8 cellular contexts compared by ENCODE assay signal in the genomic region with DNA sequence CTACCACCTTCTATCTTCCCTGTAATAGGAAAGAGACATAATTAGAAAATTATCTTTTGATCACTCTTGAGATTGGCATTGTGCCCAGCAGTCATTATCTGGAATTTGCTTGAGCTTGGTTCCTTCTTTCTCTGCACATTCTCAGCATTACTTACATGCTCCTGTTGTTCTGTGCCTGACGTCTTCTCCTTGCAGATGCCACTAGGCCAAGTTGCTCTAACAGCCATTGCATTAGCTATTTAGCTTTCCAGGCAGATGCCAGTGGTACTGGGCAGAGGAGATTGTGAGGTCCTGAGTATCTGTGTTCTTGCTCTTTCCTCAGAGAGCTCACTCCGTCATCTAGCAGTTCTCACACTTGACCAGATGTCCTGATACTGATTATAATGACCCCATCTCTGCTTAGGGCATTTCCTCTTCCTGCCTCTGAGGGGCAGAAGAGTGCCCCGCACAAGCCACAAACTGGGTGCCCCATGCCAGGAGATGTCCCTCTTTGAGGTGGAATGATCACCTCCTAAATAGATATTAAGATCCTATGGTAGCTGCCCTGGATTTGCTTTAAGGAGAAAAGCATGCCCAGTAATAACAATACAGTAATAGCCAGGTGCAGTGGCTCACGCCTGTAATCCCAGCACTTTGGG. TPM values are rescaled to one million over a fixed set of nuclear protein-coding genes. Genes with fewer than 3 reads are reported as not detected.
DNase-seq lines count a peak whose midpoint lies in the region; ATAC-seq, FAIRE-seq and TF ChIP-seq lines count a peak whose summit lies in the region.
"Had no signal": no experiment of that assay in that cellular context is flagged by ENCODE, and none has a peak within 500 bp of the region (broad histone marks: within the 10 kb centered on the region; RNA-seq: fewer than 3 reads in every experiment).

No MANE protein-coding gene starts in this region.

- TF ChIP-seq RAD21 in GM12878 (IDR thresholded peaks at IDR 0.05; ENCODE audit: insufficient read depth, low read depth, low read length): no peak

- no peak overlapping the region for H2AFZ ChIP-seq in GM12878 (ENCODE audit: control insufficient read depth, low read depth, low read length)

- intact Hi-C loops in GM12878 (cut with micrococcal nuclease; ENCODE audit: unreplicated experiment) (no loop called here), left lung (cut with DNase I) (no loop called here)

- RAD21 ChIA-PET in GM12878 (lab: Charles Lee; ENCODE audit: unreplicated experiment): no interaction called here

- H3K4me1 ChIP-seq in GM12878 (ENCODE audit: control insufficient read depth, insufficient read depth, low read length) (no peaks in the 10 kb centered on the region), left lung (peaks cover 2 to 49% of the 10 kb centered on the region in 2 donors)

- in situ Hi-C loops in GM12878 (cut with MboI): no loop called here

- ATAC-seq in GM12878 (peak; percentile 45; the same call in 2 of the 3 replicates), left lung (no peak)

- no peak for TF ChIP-seq EP300 in GM12878 (IDR thresholded peaks at IDR 0.05; ENCODE audit: borderline replicate concordance in 1 of 2, control insufficient read depth in 1 of 2, low read depth in 2 of 2, low read length in 2 of 2)

- H3K4me3 ChIP-seq in GM12878 (no peak overlapping the region), left lung (no peak overlapping the region)
- H3K4me3 ChIP-seq: SJCRH30 had no signal

- H3K79me2 ChIP-seq in GM12878 (ENCODE audit: control insufficient read depth, insufficient read depth, low read length): no peaks in the 10 kb centered on the region

- H3K27ac ChIP-seq in GM12878 (ENCODE audit: control insufficient read depth, insufficient read depth) (no peak overlapping the region), substantia nigra (ENCODE audit: low read depth, low read length, poor library complexity, severe bottlenecking) (peak overlapping the region; percentile 37), left lung (peak overlapping the region in 1 of 2 donors; percentile 87)
- H3K27ac ChIP-seq: SJCRH30 had no signal

- no peak overlapping the region for H3K9ac ChIP-seq in GM12878 (ENCODE audit: control insufficient read depth, insufficient read depth, low read length)

- no peak overlapping the region for H3K4me2 ChIP-seq in GM12878 (ENCODE audit: control insufficient read depth, insufficient read depth)

- no peaks in the 10 kb centered on the region for H3K27me3 Mint-ChIP-seq in activated naive CD4-positive, alpha-beta T cell treated with anti-CD3 and anti-CD28 coated beads, Interleukin-2, amount 50 U/mL, for 24 hours

- H3K27ac Mint-ChIP-seq in activated naive CD4-positive, alpha-beta T cell treated with anti-CD3 and anti-CD28 coated beads, Interleukin-2, amount 50 U/mL, for 24 hours: peak overlapping the region; percentile 4

- no TSS peak for BruUV-seq in GM12878 (replicated peaks; lab: Mats Ljungman, UMichigan)

- FAIRE-seq in GM12878 (lab: Jason Lieb, UNC): no peak
- FAIRE-seq: kidney had no signal

- TF ChIP-seq CTCF in GM12878 (IDR thresholded peaks at IDR 0.05 in 2 of 3, conservative IDR thresholded peaks at IDR 0.05 in 1 of 3; ENCODE audit: control insufficient read depth in 2 of 3, extremely low read depth in 1 of 3, insufficient read depth in 1 of 3, low read depth in 3 of 3, low read length in 3 of 3) (peak; percentile 4 to 26 (median 22); a peak in 2 of 6 replicates), left lung (IDR thresholded peaks at IDR 0.05) (no peak)

- H3K27me3 ChIP-seq in GM12878 (replicated peaks in 1 of 2; ENCODE audit: control insufficient read depth in 2 of 2, insufficient read depth in 2 of 2, low read length in 1 of 2): no peaks in the 10 kb centered on the region
- H3K27me3 ChIP-seq in left lung: no peaks in the 10 kb centered on the region
- H3K27me3 ChIP-seq: SJCRH30 had no signal

- H3K36me3 Mint-ChIP-seq in activated naive CD4-positive, alpha-beta T cell treated with anti-CD3 and anti-CD28 coated beads, Interleukin-2, amount 50 U/mL, for 24 hours: peaks cover 10% of the 10 kb centered on the region

- 85% methylated on average over 4 of the region's 4 CpGs for WGBS in GM12878 (ENCODE audit: insufficient coverage, insufficient replicate concordance, low lambda C conversion rate, missing lambda C conversion rate)

- no peak for TF ChIP-seq POLR2A in GM12878 (IDR thresholded peaks at IDR 0.05; ENCODE audit: low read depth, low read length)

- SMC1A ChIA-PET in GM12878 (lab: Charles Lee; ENCODE audit: uncharacterized antibody, unreplicated experiment): no interaction called here

- CTCF ChIA-PET in GM12878 (lab: Yijun Ruan, JAX): interaction anchor here (0.6 to 1.0 kb wide), 2 partner anchors 10 to 280 kb away, joined by 3 to 4 read pairs; no protein-coding TSS in a partner anchor

- peaks cover 54% of the 10 kb centered on the region for H3K4me1 Mint-ChIP-seq in activated naive CD4-positive, alpha-beta T cell treated with anti-CD3 and anti-CD28 coated beads, Interleukin-2, amount 50 U/mL, for 24 hours

- no peaks in the 10 kb centered on the region for H4K20me1 ChIP-seq in GM12878 (ENCODE audit: control insufficient read depth, insufficient read depth)

- H3K9me3 ChIP-seq in GM12878 (replicated peaks; ENCODE audit: control insufficient read depth, insufficient read depth, low read length) (no peaks in the 10 kb centered on the region), left lung (no peaks in the 10 kb centered on the region)
- H3K9me3 ChIP-seq: SJCRH30 had no signal

- H3K36me3 ChIP-seq in GM12878 (ENCODE audit: control insufficient read depth in 2 of 2, insufficient read depth in 2 of 2, low read length in 1 of 2) (peaks cover 15 to 24% of the 10 kb centered on the region in 2 experiments), left lung (peaks cover 0 to 95% of the 10 kb centered on the region in 2 donors)

- no peak for DNase-seq in activated naive CD4-positive, alpha-beta T cell treated with Interleukin-2 at 50 U/mL for 16 hours
- no peak for DNase-seq in GM12878 (ENCODE audit: low read depth, low spot score)
- DNase-seq in substantia nigra (lab: John Stamatoyannopoulos, UW): peak in 2 of 49 donors; percentile 29 to 48
- DNase-seq in left lung: no peak
- no peak for DNase-seq in AG08395 (ENCODE audit: low spot score)
- DNase-seq: kidney had no signal

- POLR2A ChIA-PET in GM12878 (lab: Charles Lee): interaction anchor here (0.6 to 1.7 kb wide), 2 partner anchors 11 to 25 kb away, joined by 3 read pairs; no protein-coding TSS in a partner anchor

- H3K4me3 Mint-ChIP-seq in activated naive CD4-positive, alpha-beta T cell treated with anti-CD3 and anti-CD28 coated beads, Interleukin-2, amount 50 U/mL, for 24 hours: no peak overlapping the region

- H3K9me3 Mint-ChIP-seq in activated naive CD4-positive, alpha-beta T cell treated with anti-CD3 and anti-CD28 coated beads, Interleukin-2, amount 50 U/mL, for 24 hours: no peaks in the 10 kb centered on the region

RNA-seq across cellular contexts. Expression of a gene that starts 30.7 kb away (rescaled TPM):
- total RNA-seq in GM12878 (2013; cell fraction: nucleolus; rRNA removed): 47.7 and 48.5 TPM in 2 replicates
- 15.2 and 18.2 TPM in 2 replicates for total RNA-seq in GM12878 (2014; rRNA removed)
- 11.4 and 13.8 TPM in 2 replicates for total RNA-seq in GM12878 (2014; rRNA removed; fragmentation: Illumina TruSeq; extraction: Trizol)
- total RNA-seq in GM12878 (2021): 43.4 and 45.5 TPM in 2 replicates
- polyA plus RNA-seq in GM12878 (2011; ENCODE audit: low read depth): 20.2 TPM
- 5.8 and 17.6 TPM in 2 replicates for polyA plus RNA-seq in GM12878 (2011; rRNA removed)
- 17.9 and 20.7 TPM in 2 replicates for polyA plus RNA-seq in GM12878 (2011; cell fraction: cytosol; rRNA removed)
- polyA plus RNA-seq in GM12878 (2011; cell fraction: nucleus; rRNA removed): 17.5 and 25.1 TPM in 2 replicates
- 28.2 and 31.4 TPM in 2 replicates for polyA plus RNA-seq in GM12878 (2012)
- 17.1 and 32.2 TPM in 2 replicates for polyA plus RNA-seq in GM12878 (2014; fragmentation: Illumina TruSeq; extraction: Trizol)
- 1 to 10 TPM; 4.3 to 9.4 TPM for polyA plus RNA-seq in GM12878 (2014; fragmentation: Nextera tagmentation; extraction: Ambion mirVana)
- polyA plus RNA-seq in GM12878 (2014; rRNA removed): 28.1 and 32.7 TPM in 2 replicates
- polyA plus RNA-seq in GM12878 (2016; fragmentation: Nextera tagmentation; extraction: Ambion mirVana): 10 to 100 TPM; 32.6 to 36.6 TPM
- polyA minus RNA-seq in GM12878 (2011; rRNA and poly(A)+ RNA removed): 36.6 and 45.1 TPM in 2 replicates
- polyA minus RNA-seq in GM12878 (2011; cell fraction: cytosol; rRNA and poly(A)+ RNA removed): 20.8 and 25.3 TPM in 2 replicates
- polyA minus RNA-seq in GM12878 (2011; cell fraction: nucleus; rRNA and poly(A)+ RNA removed): 13.4 and 22.6 TPM in 2 replicates
- 10 to 100 TPM; 81.8 to 90.3 TPM for total RNA-seq in left lung

RNA-seq across cellular contexts. Expression of a gene that starts 31.1 kb away (rescaled TPM):
- total RNA-seq in GM12878 (2013; cell fraction: nucleolus; rRNA removed): 26.9 and 27.5 TPM in 2 replicates
- total RNA-seq in GM12878 (2014; rRNA removed): 7.9 and 8.4 TPM in 2 replicates
- total RNA-seq in GM12878 (2014; rRNA removed; fragmentation: Illumina TruSeq; extraction: Trizol): 5.9 and 6.3 TPM in 2 replicates
- 11.3 and 12.1 TPM in 2 replicates for total RNA-seq in GM12878 (2021)
- polyA plus RNA-seq in GM12878 (2011; ENCODE audit: low read depth): 6.4 TPM
- polyA plus RNA-seq in GM12878 (2011; rRNA removed): 3.1 and 5.9 TPM in 2 replicates
- 7.2 and 7.8 TPM in 2 replicates for polyA plus RNA-seq in GM12878 (2011; cell fraction: cytosol; rRNA removed)
- 18.9 and 20.2 TPM in 2 replicates for polyA plus RNA-seq in GM12878 (2011; cell fraction: nucleus; rRNA removed)
- 8.8 and 9.4 TPM in 2 replicates for polyA plus RNA-seq in GM12878 (2012)
- 1.4 and 4.3 TPM in 2 replicates for polyA plus RNA-seq in GM12878 (2014; fragmentation: Illumina TruSeq; extraction: Trizol)
- polyA plus RNA-seq in GM12878 (2014; fragmentation: Nextera tagmentation; extraction: Ambion mirVana): under 1 TPM; 0.19 to 0.35 TPM
- 8.0 and 8.8 TPM in 2 replicates for polyA plus RNA-seq in GM12878 (2014; rRNA removed)
- 10 to 100 TPM in 1 of 2 experiments, 1 to 10 TPM in 1; 9.2 to 10.3 TPM for polyA plus RNA-seq in GM12878 (2016; fragmentation: Nextera tagmentation; extraction: Ambion mirVana)
- polyA minus RNA-seq in GM12878 (2011; rRNA and poly(A)+ RNA removed): 5.9 and 9.5 TPM in 2 replicates
- polyA minus RNA-seq in GM12878 (2011; cell fraction: cytosol; rRNA and poly(A)+ RNA removed): 4.1 and 7.4 TPM in 2 replicates
- 11.6 and 21.4 TPM in 2 replicates for polyA minus RNA-seq in GM12878 (2011; cell fraction: nucleus; rRNA and poly(A)+ RNA removed)
- total RNA-seq in left lung: 1 to 10 TPM; 5.8 to 8.6 TPM

RNA-seq across cellular contexts. Expression of a gene that starts 49.3 kb away (rescaled TPM):
- total RNA-seq in GM12878 (2013; cell fraction: nucleolus; rRNA removed): 0.46 TPM in 1 of 2 replicates, not detected in the other
- 0.23 TPM in 1 of 2 replicates, not detected in the other for total RNA-seq in GM12878 (2014; rRNA removed)
- not detected in 2 replicates for total RNA-seq in GM12878 (2014; rRNA removed; fragmentation: Illumina TruSeq; extraction: Trizol)
- total RNA-seq in GM12878 (2021): 0.32 and 0.72 TPM in 2 replicates
- polyA plus RNA-seq in GM12878 (2011; ENCODE audit: low read depth): not detected
- not detected in 2 replicates for polyA plus RNA-seq in GM12878 (2011; rRNA removed)
- polyA plus RNA-seq in GM12878 (2011; cell fraction: cytosol; rRNA removed): 0.06 and 0.07 TPM in 2 replicates
- 0.12 TPM in 1 of 2 replicates, not detected in the other for polyA plus RNA-seq in GM12878 (2011; cell fraction: nucleus; rRNA removed)
- not detected in 2 replicates for polyA plus RNA-seq in GM12878 (2012)
- not detected in 2 replicates for polyA plus RNA-seq in GM12878 (2014; fragmentation: Illumina TruSeq; extraction: Trizol)
- not detected for polyA plus RNA-seq in GM12878 (2014; fragmentation: Nextera tagmentation; extraction: Ambion mirVana)
- polyA plus RNA-seq in GM12878 (2014; rRNA removed): not detected in 2 replicates
- not detected for polyA plus RNA-seq in GM12878 (2016; fragmentation: Nextera tagmentation; extraction: Ambion mirVana)
- not detected in 2 replicates for polyA minus RNA-seq in GM12878 (2011; rRNA and poly(A)+ RNA removed)
- polyA minus RNA-seq in GM12878 (2011; cell fraction: cytosol; rRNA and poly(A)+ RNA removed): not detected in 2 replicates
- polyA minus RNA-seq in GM12878 (2011; cell fraction: nucleus; rRNA and poly(A)+ RNA removed): not detected in 2 replicates
- total RNA-seq in left lung: not detected
- total RNA-seq: kidney had no signal

RNA-seq across cellular contexts. Expression of a gene that starts 52.4 kb away (rescaled TPM):
- total RNA-seq in GM12878 (2013; cell fraction: nucleolus; rRNA removed): 63.2 and 69.0 TPM in 2 replicates
- 41.0 and 61.6 TPM in 2 replicates for total RNA-seq in GM12878 (2014; rRNA removed)
- total RNA-seq in GM12878 (2014; rRNA removed; fragmentation: Illumina TruSeq; extraction: Trizol): 22.9 and 27.8 TPM in 2 replicates
- total RNA-seq in GM12878 (2021): 56.1 and 58.3 TPM in 2 replicates
- polyA plus RNA-seq in GM12878 (2011; ENCODE audit: low read depth): 22.1 TPM
- 40.5 and 48.1 TPM in 2 replicates for polyA plus RNA-seq in GM12878 (2011; rRNA removed)
- polyA plus RNA-seq in GM12878 (2011; cell fraction: cytosol; rRNA removed): 63.4 and 77.9 TPM in 2 replicates
- polyA plus RNA-seq in GM12878 (2011; cell fraction: nucleus; rRNA removed): 112 and 129 TPM in 2 replicates
- 25.3 and 28.4 TPM in 2 replicates for polyA plus RNA-seq in GM12878 (2012)
- 33.8 and 42.9 TPM in 2 replicates for polyA plus RNA-seq in GM12878 (2014; fragmentation: Illumina TruSeq; extraction: Trizol)
- polyA plus RNA-seq in GM12878 (2014; fragmentation: Nextera tagmentation; extraction: Ambion mirVana): 10 to 100 TPM; 10.9 to 13.6 TPM
- 57.0 and 68.3 TPM in 2 replicates for polyA plus RNA-seq in GM12878 (2014; rRNA removed)
- polyA plus RNA-seq in GM12878 (2016; fragmentation: Nextera tagmentation; extraction: Ambion mirVana): 10 to 100 TPM; 53.6 to 57.6 TPM
- 57.4 and 97.5 TPM in 2 replicates for polyA minus RNA-seq in GM12878 (2011; rRNA and poly(A)+ RNA removed)
- polyA minus RNA-seq in GM12878 (2011; cell fraction: cytosol; rRNA and poly(A)+ RNA removed): 18.6 and 23.9 TPM in 2 replicates
- polyA minus RNA-seq in GM12878 (2011; cell fraction: nucleus; rRNA and poly(A)+ RNA removed): 33.7 and 51.3 TPM in 2 replicates
- total RNA-seq in left lung: 10 to 100 TPM; 54.5 to 55.4 TPM

RNA-seq across cellular contexts. Expression of a gene that starts 52.7 kb away (rescaled TPM):
- total RNA-seq in GM12878 (2013; cell fraction: nucleolus; rRNA removed): 2.6 and 2.9 TPM in 2 replicates
- total RNA-seq in GM12878 (2014; rRNA removed) (4.4 and 7.4 TPM in 2 replicates), GM12878 (2014; rRNA removed; fragmentation: Illumina TruSeq; extraction: Trizol) (4.3 and 5.0 TPM in 2 replicates), GM12878 (2021) (4.4 and 4.8 TPM in 2 replicates), left lung (1 to 10 TPM; 4.5 to 5.0 TPM)
- polyA plus RNA-seq in GM12878 (2011; ENCODE audit: low read depth): 2.9 TPM
- polyA plus RNA-seq in GM12878 (2011; rRNA removed) (3.5 and 3.6 TPM in 2 replicates), GM12878 (2014; fragmentation: Illumina TruSeq; extraction: Trizol) (4.2 and 5.2 TPM in 2 replicates), GM12878 (2014; fragmentation: Nextera tagmentation; extraction: Ambion mirVana) (1 to 10 TPM; 5.1 to 7.5 TPM), GM12878 (2014; rRNA removed) (4.0 and 5.3 TPM in 2 replicates), GM12878 (2016; fragmentation: Nextera tagmentation; extraction: Ambion mirVana) (1 to 10 TPM; 8.2 to 8.4 TPM)
- 2.8 and 3.4 TPM in 2 replicates for polyA plus RNA-seq in GM12878 (2011; cell fraction: cytosol; rRNA removed)
- 2.3 and 2.4 TPM in 2 replicates for polyA plus RNA-seq in GM12878 (2011; cell fraction: nucleus; rRNA removed)
- polyA plus RNA-seq in GM12878 (2012): 2.3 and 2.5 TPM in 2 replicates
- polyA minus RNA-seq in GM12878 (2011; rRNA and poly(A)+ RNA removed): 4.9 and 5.9 TPM in 2 replicates
- 0.53 and 0.73 TPM in 2 replicates for polyA minus RNA-seq in GM12878 (2011; cell fraction: cytosol; rRNA and poly(A)+ RNA removed)
- polyA minus RNA-seq in GM12878 (2011; cell fraction: nucleus; rRNA and poly(A)+ RNA removed): 2.8 and 3.4 TPM in 2 replicates

Comparison
In these comparisons a context has a peak if more than half of its experiments do, and no peak if none do; other contexts are left out.
1. CTCF ChIP-seq: peak in GM12878 (3 of 3); none in left lung (0 of 2).